In the genomic region with DNA sequence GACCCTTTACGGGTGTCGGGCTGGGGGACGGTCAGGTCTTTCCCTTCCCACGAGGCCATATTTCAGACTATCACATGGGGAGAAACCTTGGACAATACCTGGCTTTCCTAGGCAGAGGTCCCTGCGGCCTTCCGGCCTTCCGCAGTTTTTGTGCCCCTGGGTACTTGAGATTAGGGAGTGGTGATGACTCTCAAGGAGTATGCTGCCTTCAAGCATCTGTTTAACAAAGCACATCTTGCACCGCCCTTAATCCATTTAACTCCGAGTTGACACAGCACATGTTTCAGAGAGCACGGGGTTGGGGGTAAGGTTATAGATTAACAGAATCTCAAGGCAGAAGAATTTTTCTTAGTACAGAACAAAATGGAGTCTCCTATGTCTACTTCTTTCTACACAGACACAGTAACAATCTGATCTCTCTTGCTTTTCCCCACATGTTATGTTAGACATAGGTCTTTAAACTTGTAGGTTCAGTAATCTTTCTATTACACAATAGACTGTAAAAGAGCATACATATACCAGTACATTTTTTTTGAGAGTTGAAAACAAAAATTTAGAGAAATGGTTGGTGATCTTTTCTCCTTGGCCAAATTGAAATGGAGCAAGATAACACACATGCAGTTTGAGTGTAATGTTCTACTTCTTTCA, we compare ENCODE assay signal across 7 cellular contexts. TPM values are rescaled to one million over a fixed set of nuclear protein-coding genes. Genes with fewer than 3 reads are reported as not detected.
"Had no signal": no experiment of that assay in that cellular context is flagged by ENCODE, and none has a peak within 500 bp of the region (broad histone marks: within the 10 kb centered on the region; RNA-seq: fewer than 3 reads in every experiment).

No MANE protein-coding gene starts in this region.

RNA-seq across cellular contexts. Expression of gene CCDC170, which starts 37.9 kb away (rescaled TPM):
- total RNA-seq: activated CD4-positive, alpha-beta memory T cell treated with anti-CD3 and anti-CD28 coated beads, Interleukin-2, amount 10 ng/mL, durations not matched to agents 7 days and 5 days; activated CD4-positive, alpha-beta T cell treated with anti-CD3 and anti-CD28 coated beads, Interleukin-2, amount 10 ng/mL, durations not matched to agents 24 days and 14 days; activated naive CD4-positive, alpha-beta T cell treated with anti-CD3 and anti-CD28 coated beads for 36 hours; activated naive CD8-positive, alpha-beta T cell treated with anti-CD3 and anti-CD28 coated beads, Interleukin-2, amount 10 ng/mL, durations not matched to agents 7 days and 5 days; activated T-cell treated with anti-CD3 and anti-CD28 coated beads, Interleukin-2, amount 50 U/mL, for 72 hours; bronchial epithelial cell; lung microvascular endothelial cell had no signal
